21 cellular contexts compared by ENCODE assay signal in genomic region chr6:150129616-150130505, GRCh38. TPM values are rescaled to one million over a fixed set of nuclear protein-coding genes. Genes with fewer than 3 reads are reported as not detected.
A peak's percentile ranks its signal among the peaks of the same experiment; 100 is the strongest.
DNase-seq lines count a peak whose midpoint lies in the region; ATAC-seq, FAIRE-seq and TF ChIP-seq lines count a peak whose summit lies in the region.
"Had no signal": no experiment of that assay in that cellular context is flagged by ENCODE, and none has a peak within 500 bp of the region (broad histone marks: within the 10 kb centered on the region; RNA-seq: fewer than 3 reads in every experiment).

No MANE protein-coding gene starts in this region.

- no peak for TF ChIP-seq POLR2A in K562 (conservative IDR thresholded peaks at IDR 0.05)

- no peak for TF ChIP-seq EP300 in K562 (IDR thresholded peaks at IDR 0.05; ENCODE audit: low read length)

- no peaks in the 10 kb centered on the region for H4K20me1 ChIP-seq in K562 (replicated peaks; ENCODE audit: control insufficient read depth, insufficient read depth, low read length)

- no peak overlapping the region for H3K4me2 ChIP-seq in K562 (ENCODE audit: insufficient read depth, low read length)

- peak; percentile 36 for DNase-seq in Daoy (ENCODE audit: low read depth)
- peak; percentile 29 for DNase-seq in NCI-H69 (lab: John Stamatoyannopoulos, UW)
- no peak for DNase-seq in K562 (ENCODE audit: extremely low read depth in 1 of 4, low spot score in 3 of 4)
- peak; percentile 20 for DNase-seq in renal cortical epithelial cell (ENCODE audit: low read depth)
- no peak for DNase-seq in GDM1 (lab: John Stamatoyannopoulos, UW)
- no peak for DNase-seq in stimulated activated naive B cell treated with anti-CD40 and anti-IgM and Interleukin-4, amounts not matched to agents 10 μg/mL and 1 μg/mL and 100 μg/mL, for 72 hours
- DNase-seq: BE2C; CD8-positive, alpha-beta T cell; COR-L47; DMS153; DMS79 treated with DMSO at 0.1 percent for 48 hours; GF-D8; HCEC 1CT had no signal

- POLR2A ChIA-PET in K562 (lab: Yijun Ruan, JAX) = no interaction called here

- H3K36me3 ChIP-seq in K562 (ENCODE audit: control insufficient read depth, insufficient read depth, low read length) = no peaks in the 10 kb centered on the region
- H3K36me3 ChIP-seq: BE2C had no signal

- H3K4me1 ChIP-seq in K562 (replicated peaks in 1 of 2; ENCODE audit: control insufficient read depth in 2 of 2, insufficient read depth in 2 of 2, low read length in 2 of 2) = peaks cover 0 to 4% of the 10 kb centered on the region in 2 experiments; a peak in 2 of 5 replicates
- H3K4me1 ChIP-seq: BE2C had no signal

- peak overlapping the region; percentile 29; the same call in 1 of the 2 replicates for H2AFZ ChIP-seq in K562 (ENCODE audit: low read depth, low read length)

- peak; percentile 67 for FAIRE-seq in K562 (lab: Jason Lieb, UNC)
- FAIRE-seq: A204.1, D721Med, HepG2, HTR-8/SVneo had no signal

- H3K27me3 ChIP-seq in K562 (ENCODE audit: control insufficient read depth in 2 of 2, insufficient read depth in 2 of 2, low read length in 2 of 2) = peaks cover 0 to 24% of the 10 kb centered on the region in 2 experiments; a peak in 3 of 5 replicates

- H3K27me3 Mint-ChIP-seq in stimulated activated naive B cell treated with anti-CD40 and anti-IgM and Interleukin-4, amounts not matched to agents 10 μg/mL and 1 μg/mL and 100 μg/mL, for 72 hours = peaks cover 11 to 15% of the 10 kb centered on the region in 2 donors

- no peak for TF ChIP-seq CTCF in K562 (IDR thresholded peaks at IDR 0.05 in 2 of 3, conservative IDR thresholded peaks at IDR 0.05 in 1 of 3; ENCODE audit: insufficient read depth in 2 of 3, low read depth in 1 of 3, low read length in 3 of 3)

- no peak for TF ChIP-seq RAD21 in K562 (CRISPR knock-in tag; conservative IDR thresholded peaks at IDR 0.05 in 1 of 2, IDR thresholded peaks at IDR 0.05 in 1 of 2)

- H3K9me1 ChIP-seq in K562 (ENCODE audit: control insufficient read depth, insufficient read depth, low read length) = no peaks in the 10 kb centered on the region

- H3K79me2 ChIP-seq in K562 (ENCODE audit: control insufficient read depth, insufficient read depth, low read length) = no peaks in the 10 kb centered on the region

- no peaks in the 10 kb centered on the region for H3K9me3 Mint-ChIP-seq in stimulated activated naive B cell treated with anti-CD40 and anti-IgM and Interleukin-4, amounts not matched to agents 10 μg/mL and 1 μg/mL and 100 μg/mL, for 72 hours
- H3K9me3 Mint-ChIP-seq: CD8-positive, alpha-beta T cell had no signal

- H3K27ac Mint-ChIP-seq in stimulated activated naive B cell treated with anti-CD40 and anti-IgM and Interleukin-4, amounts not matched to agents 10 μg/mL and 1 μg/mL and 100 μg/mL, for 72 hours = no peak overlapping the region
- H3K27ac Mint-ChIP-seq: CD8-positive, alpha-beta T cell had no signal

- no peaks in the 10 kb centered on the region for H3K4me1 Mint-ChIP-seq in stimulated activated naive B cell treated with anti-CD40 and anti-IgM and Interleukin-4, amounts not matched to agents 10 μg/mL and 1 μg/mL and 100 μg/mL, for 72 hours
- H3K4me1 Mint-ChIP-seq: CD14-positive monocyte had no signal

- intact Hi-C loops in K562 (cut with micrococcal nuclease) = no loop called here

- H3K4me3 ChIP-seq in K562 = no peak overlapping the region

- 10% methylated on average over 9 of the region's 9 CpGs for WGBS in K562 (ENCODE audit: insufficient coverage, low coverage, missing lambda C conversion rate)

- no peaks in the 10 kb centered on the region for H3K9me3 ChIP-seq in K562 (replicated peaks; ENCODE audit: control insufficient read depth, insufficient read depth, low read depth, low read length)
- H3K9me3 ChIP-seq: BE2C had no signal

- in situ Hi-C loops in K562 (cut with MboI) = no loop called here

- H3K36me3 Mint-ChIP-seq in stimulated activated naive B cell treated with anti-CD40 and anti-IgM and Interleukin-4, amounts not matched to agents 10 μg/mL and 1 μg/mL and 100 μg/mL, for 72 hours = no peaks in the 10 kb centered on the region
- H3K36me3 Mint-ChIP-seq: CD14-positive monocyte; CD8-positive, alpha-beta T cell had no signal

- H3K4me3 Mint-ChIP-seq in stimulated activated naive B cell treated with anti-CD40 and anti-IgM and Interleukin-4, amounts not matched to agents 10 μg/mL and 1 μg/mL and 100 μg/mL, for 72 hours = no peak overlapping the region
- H3K4me3 Mint-ChIP-seq: CD14-positive monocyte; CD8-positive, alpha-beta T cell had no signal

- no peak overlapping the region for H3K9ac ChIP-seq in K562 (ENCODE audit: insufficient read depth in 1 of 2, low read depth in 2 of 2, low read length in 2 of 2)

- CTCF ChIA-PET in K562 (lab: Yijun Ruan, JAX; ENCODE audit: low intra/inter-chr PET ratio) = no interaction called here

- peak; percentile 15; the same call in 2 of the 3 replicates for ATAC-seq in K562
- ATAC-seq in HG03108 (IDR thresholded peaks at IDR 0.05; ENCODE audit: unreplicated experiment) = no peak
- no peak for ATAC-seq in stimulated activated naive B cell treated with anti-CD40 and anti-IgM and Interleukin-4, amounts not matched to agents 10 μg/mL and 1 μg/mL and 100 μg/mL, for 72 hours (replicated peaks)
- ATAC-seq: CD8-positive, alpha-beta T cell; HepG2 had no signal

- no TSS peak for BruUV-seq in K562 (replicated peaks; lab: Mats Ljungman, UMichigan)

- H3K27ac ChIP-seq in K562 (ENCODE audit: extremely low read depth, low read depth, low read length) = no peak overlapping the region

TF ChIP-seq in K562, 482 proteins besides CTCF, POLR2A, EP300 and RAD21:
- TF ChIP-seq CXXC5 (CRISPR knock-in tag; IDR thresholded peaks at IDR 0.05) (no peak), RCOR1 (IDR thresholded peaks at IDR 0.05; ENCODE audit: borderline replicate concordance in 1 of 2, low read depth in 2 of 2, low read length in 2 of 2) (peak in 1 of 2 experiments; percentile 10; a peak in 1 of 4 replicates), TBP (optimal IDR thresholded peaks at IDR 0.05; ENCODE audit: low read depth, low read length) (no peak), CBFA2T3 (IDR thresholded peaks at IDR 0.05) (0 out of 2 replicates have a peak, but pooled peaks have one; percentile 17), NFIC (IDR thresholded peaks at IDR 0.05) (peak; percentile 38), RFX5 (IDR thresholded peaks at IDR 0.05; ENCODE audit: low read depth, low read length) (no peak), FOXA3 (CRISPR knock-in tag; conservative IDR thresholded peaks at IDR 0.05 in 1 of 2, IDR thresholded peaks at IDR 0.05 in 1 of 2) (0 out of 4 replicates have a peak, but pooled peaks of 1 of the 2 experiments have one; percentile 19), CTBP1 (IDR thresholded peaks at IDR 0.05; ENCODE audit: borderline replicate concordance) (peak; percentile 31; the same call in 1 of the 2 replicates)
TF ChIP-seq in K562: peak in this region for 5.

RNA-seq across cellular contexts. Expression of gene PPP1R14C, which starts 13.0 kb away (rescaled TPM):
- 12.3 and 17.5 TPM in 2 replicates for total RNA-seq in Daoy (2014; rRNA removed; shearing (Covaris generic))
- total RNA-seq in K562 (2011; cell fraction: chromatin; rRNA removed; ENCODE audit: low replicate concordance) = 4.2 and 9.2 TPM in 2 replicates
- total RNA-seq in K562 (2011; cell fraction: nucleolus; rRNA removed) = 3.2 and 3.8 TPM in 2 replicates
- 9.5 and 13.9 TPM in 2 replicates for total RNA-seq in K562 (2011; cell fraction: nucleoplasm; rRNA removed)
- total RNA-seq in K562 (2014; rRNA removed) = 10.1 and 11.6 TPM in 2 replicates
- 13.0 and 15.7 TPM in 2 replicates for total RNA-seq in K562 (2014; rRNA removed; fragmentation: Illumina TruSeq; extraction: Trizol)
- total RNA-seq in K562 (2015; rRNA removed; fragmentation: Illumina TruSeq; extraction: Trizol) = 3.8 and 4.5 TPM in 2 replicates
- total RNA-seq in K562 (2021) = 14.1 and 15.6 TPM in 2 replicates
- polyA plus RNA-seq in K562 (2011; rRNA removed) = 16.6 and 21.9 TPM in 2 replicates
- 6.1 and 15.7 TPM in 2 replicates for polyA plus RNA-seq in K562 (2011; cell fraction: cytosol; rRNA removed)
- 3.4 and 8.0 TPM in 2 replicates for polyA plus RNA-seq in K562 (2011; cell fraction: nucleus; rRNA removed)
- 7.3 and 8.7 TPM in 2 replicates for polyA plus RNA-seq in K562 (2012)
- polyA plus RNA-seq in K562 (2014; fragmentation: Illumina TruSeq; extraction: Trizol) = 11.9 and 12.2 TPM in 2 replicates
- 10 to 100 TPM in 1 of 2 experiments, 1 to 10 TPM in 1; 8.1 to 14.5 TPM for polyA plus RNA-seq in K562 (2014; fragmentation: Nextera tagmentation; extraction: Ambion mirVana)
- polyA plus RNA-seq in K562 (2014; rRNA removed) = 9.7 and 11.7 TPM in 2 replicates
- 13.8 and 22.7 TPM in 2 replicates for polyA minus RNA-seq in K562 (2011; rRNA and poly(A)+ RNA removed)
- polyA minus RNA-seq in K562 (2011; cell fraction: cytosol; rRNA and poly(A)+ RNA removed) = 5.2 and 5.3 TPM in 2 replicates
- 2.8 and 5.3 TPM in 2 replicates for polyA minus RNA-seq in K562 (2011; cell fraction: nucleus; rRNA and poly(A)+ RNA removed)
- 17.0 and 25.5 TPM in 2 replicates for total RNA-seq in renal cortical epithelial cell
- total RNA-seq: CD8-positive, alpha-beta T cell; H4; HepG2 had no signal
- polyA plus RNA-seq: AG04450, CD14-positive monocyte, HepG2 had no signal

Comparison
In these comparisons a context has a peak if more than half of its experiments do, and no peak if none do; other contexts are left out.
1. DNase-seq: peak in Daoy (single experiment), NCI-H69 (single experiment) and renal cortical epithelial cell (single experiment); none in K562 (0 of 4), GDM1 (single experiment) and stimulated activated naive B cell treated with anti-CD40 and anti-IgM and Interleukin-4, amounts not matched to agents 10 μg/mL and 1 μg/mL and 100 μg/mL, for 72 hours (single experiment).